18 cellular contexts compared by ENCODE assay signal in the genomic region with DNA sequence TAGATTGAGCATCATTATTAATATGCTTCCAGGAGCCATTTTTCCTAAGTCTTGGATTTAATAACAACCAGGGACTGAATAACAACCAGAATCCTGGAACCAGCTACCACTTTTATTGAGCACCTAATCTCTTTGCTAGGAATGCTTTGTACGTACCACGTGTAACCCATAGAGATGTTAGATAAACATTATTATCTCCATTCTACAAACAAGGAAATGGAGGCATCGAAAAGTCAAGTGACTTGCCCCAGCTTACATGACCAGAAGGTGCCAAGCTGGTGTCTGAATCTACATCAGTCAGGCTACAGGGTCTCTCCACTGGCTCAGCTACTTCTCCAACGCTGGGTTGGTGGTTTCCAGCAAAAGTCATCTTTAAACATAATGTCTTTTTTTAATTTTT.
A peak's percentile ranks its signal among the peaks of the same experiment; 100 is the strongest.
DNase-seq lines count a peak whose midpoint lies in the region; ATAC-seq and TF ChIP-seq lines count a peak whose summit lies in the region.
"Had no signal": no experiment of that assay in that cellular context is flagged by ENCODE, and none has a peak within 500 bp of the region (broad histone marks: within the 10 kb centered on the region; RNA-seq: fewer than 3 reads in every experiment).

No MANE protein-coding gene starts in this region.

- H3K36me3 Mint-ChIP-seq in activated T-helper 17 cell treated with anti-CD3 and anti-CD28 coated beads, Interleukin-2, amount 50 U/mL, for 72 hours (ENCODE audit: low read depth) = no peaks in the 10 kb centered on the region
- H3K36me3 Mint-ChIP-seq: CD4-positive, CD25-positive, alpha-beta regulatory T cell; CD8-positive, alpha-beta memory T cell had no signal

- no peak overlapping the region for H4K5ac ChIP-seq in IMR-90 (ENCODE audit: low read depth, low read length)

- in situ Hi-C loops in IMR-90 (cut with MboI; ENCODE audit: low sequenced_read_pairs) = no loop called here

- 0 out of 2 replicates have a peak, but pooled peaks cover under 1% of the 10 kb centered on the region for H3K9me1 ChIP-seq in IMR-90 (ENCODE audit: insufficient read depth, low read length)

- no peak overlapping the region for H3K4me3 Mint-ChIP-seq in activated T-helper 17 cell treated with anti-CD3 and anti-CD28 coated beads, Interleukin-2, amount 50 U/mL, for 72 hours
- H3K4me3 Mint-ChIP-seq: B cell; CD4-positive, CD25-positive, alpha-beta regulatory T cell; CD8-positive, alpha-beta memory T cell had no signal

- H3K9me3 ChIP-seq in IMR-90 (ENCODE audit: control insufficient read depth, insufficient read depth, low read length) (no peaks in the 10 kb centered on the region), stomach (peaks cover 0 to 5% (median 0%) of the 10 kb centered on the region in 4 donors)
- H3K9me3 ChIP-seq: HAP-1 had no signal

- dilution Hi-C loops in IMR-90 (cut with HindIII; ENCODE audit: low sequenced_read_pairs, unreplicated experiment) = no loop called here

- TF ChIP-seq POLR2A in IMR-90 (IDR thresholded peaks at IDR 0.05; ENCODE audit: low read depth, low read length) (no peak), stomach (IDR thresholded peaks at IDR 0.05) (no peak)

- no peaks in the 10 kb centered on the region for H3K9me3 Mint-ChIP-seq in activated T-helper 17 cell treated with anti-CD3 and anti-CD28 coated beads, Interleukin-2, amount 50 U/mL, for 72 hours

- no peak overlapping the region for H2BK5ac ChIP-seq in IMR-90 (ENCODE audit: low read depth, low read length, poor library complexity, severe bottlenecking)

- no peaks in the 10 kb centered on the region for H3K79me1 ChIP-seq in IMR-90 (ENCODE audit: low read depth in 1 of 2, low read length in 2 of 2)

- H3K27me3 ChIP-seq in IMR-90 (ENCODE audit: control insufficient read depth, insufficient read depth, low read length) = no peaks in the 10 kb centered on the region
- H3K27me3 ChIP-seq in stomach = no peaks in the 10 kb centered on the region
- H3K27me3 ChIP-seq: BLaER1 treated with 17β-estradiol and CSF1 and Interleukin-3, amounts not matched to agents 10 nM and 100 nM had no signal

- peak overlapping the region; percentile 43; the same call in 1 of the 2 replicates for H2BK20ac ChIP-seq in IMR-90 (ENCODE audit: low read depth, low read length)

- H3K36me3 ChIP-seq in IMR-90 (ENCODE audit: control insufficient read depth, insufficient read depth, low read length) (no peaks in the 10 kb centered on the region), stomach (no peaks in the 10 kb centered on the region)
- H3K36me3 ChIP-seq: HAP-1 had no signal

- no peak overlapping the region for H3K18ac ChIP-seq in IMR-90 (ENCODE audit: low read depth, low read length)

- DNase-seq in IMR-90 (no peak), NCI-H2029 treated with DMSO at 0.1 percent for 48 hours (lab: John Stamatoyannopoulos, UW) (peak; percentile 35), left colon (no peak), stomach (peak; percentile 33), HPDE6-E6E7 (ENCODE audit: extremely low spot score) (no peak)
- DNase-seq: CD4-positive, CD25-positive, alpha-beta regulatory T cell; CD8-positive, alpha-beta memory T cell; COR-L47; DMS 273 treated with DMSO at 0.1 percent for 48 hours; DMS79; GDM1; GM23248 had no signal

- H3K14ac ChIP-seq in IMR-90 (replicated peaks; ENCODE audit: low read depth, low read length) = 0 out of 2 replicates have a peak overlapping the region, but pooled peaks have one; percentile 35

- POLR2A ChIA-PET in IMR-90 (lab: Charles Lee; ENCODE audit: unreplicated experiment) = no interaction called here

- TF ChIP-seq RAD21 in IMR-90 (IDR thresholded peaks at IDR 0.05; ENCODE audit: low read length) = no peak

- H2AK5ac ChIP-seq in IMR-90 (ENCODE audit: low read depth, low read length) = no peak overlapping the region

- CTCF ChIA-PET in IMR-90 (lab: Yijun Ruan, JAX) = no interaction called here

- no peak overlapping the region for H3K23ac ChIP-seq in IMR-90 (ENCODE audit: low read depth, low read length)

- no peak overlapping the region for H3K56ac ChIP-seq in IMR-90 (ENCODE audit: extremely low read depth, insufficient read depth, low read length)

- peaks cover 9% of the 10 kb centered on the region for H3K4me1 Mint-ChIP-seq in activated T-helper 17 cell treated with anti-CD3 and anti-CD28 coated beads, Interleukin-2, amount 50 U/mL, for 72 hours
- H3K4me1 Mint-ChIP-seq: CD8-positive, alpha-beta memory T cell had no signal

- no peak overlapping the region for H3K27ac ChIP-seq in IMR-90 (ENCODE audit: insufficient read depth, low read length)
- H3K27ac ChIP-seq in stomach = no peak overlapping the region
- H3K27ac ChIP-seq: BLaER1 treated with 17β-estradiol and CSF1 and Interleukin-3, amounts not matched to agents 10 nM and 100 nM; GM23248 had no signal

- no CpG with 5 or more reads among the region's 4 CpGs for WGBS in IMR-90 (ENCODE audit: extremely low coverage in 2 of 2, insufficient read length in 1 of 2), 2 experiments
- WGBS in stomach, 5 donors = 40 to 65% (median 46%) methylated on average over 4 of the region's 4 CpGs

- H4K8ac ChIP-seq in IMR-90 (ENCODE audit: low read depth in 2 of 2, low read length in 2 of 2) = no peak overlapping the region

- H3K27me3 Mint-ChIP-seq in activated T-helper 17 cell treated with anti-CD3 and anti-CD28 coated beads, Interleukin-2, amount 50 U/mL, for 72 hours = no peaks in the 10 kb centered on the region
- H3K27me3 Mint-ChIP-seq: B cell had no signal

- peak overlapping the region; percentile 30; the same call in 1 of the 2 replicates for H2BK120ac ChIP-seq in IMR-90 (ENCODE audit: low read depth, low read length)

- H4K91ac ChIP-seq in IMR-90 (ENCODE audit: insufficient read depth, low read depth, low read length) = no peak overlapping the region

- BruUV-seq in IMR-90 (replicated peaks; lab: Mats Ljungman, UMichigan) = no TSS peak

- H3K4ac ChIP-seq in IMR-90 (ENCODE audit: low read depth, low read length) = no peak overlapping the region; the same call in 1 of the 2 replicates

- H2AK9ac ChIP-seq in IMR-90 (replicated peaks; ENCODE audit: low read depth, low read length, poor library complexity) = no peak overlapping the region

- TF ChIP-seq EP300 in stomach (IDR thresholded peaks at IDR 0.05) = no peak

- ATAC-seq in IMR-90 (ENCODE audit: low read depth) (no peak), left colon (peak; percentile 53), HG03175 (IDR thresholded peaks at IDR 0.05; ENCODE audit: unreplicated experiment) (no peak)
- ATAC-seq in activated T-helper 17 cell treated with anti-CD3 and anti-CD28 coated beads, Interleukin-2, amount 50 U/mL, for 72 hours (replicated peaks) = no peak
- ATAC-seq: HepG2 had no signal

- no peak overlapping the region for H2AFZ ChIP-seq in IMR-90 (replicated peaks; ENCODE audit: low read length, poor library complexity)
- H2AFZ ChIP-seq: GM23248 had no signal

- H3K4me2 ChIP-seq in IMR-90 (ENCODE audit: low read depth, low read length) = no peak overlapping the region
- H3K4me2 ChIP-seq: BLaER1 treated with 17β-estradiol and CSF1 and Interleukin-3, amounts not matched to agents 10 nM and 100 nM had no signal

- TF ChIP-seq CTCF in IMR-90 (conservative IDR thresholded peaks at IDR 0.05; ENCODE audit: low read depth, low read length) (no peak), stomach (IDR thresholded peaks at IDR 0.05) (no peak)

- H3K27ac Mint-ChIP-seq in activated T-helper 17 cell treated with anti-CD3 and anti-CD28 coated beads, Interleukin-2, amount 50 U/mL, for 72 hours = no peak overlapping the region
- H3K27ac Mint-ChIP-seq: B cell had no signal

- peaks cover 9% of the 10 kb centered on the region for H3K4me1 ChIP-seq in IMR-90 (ENCODE audit: control insufficient read depth, insufficient read depth, low read length)
- H3K4me1 ChIP-seq in stomach = peaks cover 0 to 4% (median 0%) of the 10 kb centered on the region in 4 donors
- H3K4me1 ChIP-seq: HAP-1 had no signal

- no peak overlapping the region for H3K9ac ChIP-seq in IMR-90 (ENCODE audit: low read depth, low read length)
- H3K9ac ChIP-seq: BLaER1 treated with 17β-estradiol and CSF1 and Interleukin-3, amounts not matched to agents 10 nM and 100 nM; GM23248 had no signal

- no peak overlapping the region for H3K4me3 ChIP-seq in IMR-90 (ENCODE audit: insufficient read depth, low read depth, low read length)
- H3K4me3 ChIP-seq in stomach = no peak overlapping the region
- H3K4me3 ChIP-seq: BLaER1 treated with 17β-estradiol and CSF1 and Interleukin-3, amounts not matched to agents 10 nM and 100 nM; GM23248; HAP-1 had no signal

- H4K20me1 ChIP-seq in IMR-90 (ENCODE audit: insufficient read depth, low read length) = no peaks in the 10 kb centered on the region
- H4K20me1 ChIP-seq: BLaER1 treated with 17β-estradiol and CSF1 and Interleukin-3, amounts not matched to agents 10 nM and 100 nM had no signal

- H2BK15ac ChIP-seq in IMR-90 (ENCODE audit: low read depth, low read length) = no peak overlapping the region

- intact Hi-C loops in IMR-90 (cut with micrococcal nuclease) = no loop called here
- intact Hi-C loops in left colon (cut with DNase I, micrococcal nuclease) = no loop called here
- intact Hi-C loops in stomach (cut with DNase I; ENCODE audit: low total_unique reads) = no loop called here

TF ChIP-seq in IMR-90, 13 proteins besides CTCF, POLR2A, EP300 and RAD21 (continues in another document):
- TF ChIP-seq FOS (IDR thresholded peaks at IDR 0.05; ENCODE audit: low read depth, low read length) (no peak), RCOR1 (IDR thresholded peaks at IDR 0.05; ENCODE audit: insufficient replicate concordance, low read length) (no peak), NFE2L2 (IDR thresholded peaks at IDR 0.05; ENCODE audit: low read depth, low read length) (no peak), CHD1 (IDR thresholded peaks at IDR 0.05; ENCODE audit: low read depth, low read length) (no peak), BHLHE40 (IDR thresholded peaks at IDR 0.05; ENCODE audit: low read depth, low read length) (no peak), CEBPB (IDR thresholded peaks at IDR 0.05; ENCODE audit: low read depth, low read length) (no peak), MAZ (IDR thresholded peaks at IDR 0.05; ENCODE audit: borderline replicate concordance, low read depth, low read length) (no peak)
- TF ChIP-seq, protein P1, sequence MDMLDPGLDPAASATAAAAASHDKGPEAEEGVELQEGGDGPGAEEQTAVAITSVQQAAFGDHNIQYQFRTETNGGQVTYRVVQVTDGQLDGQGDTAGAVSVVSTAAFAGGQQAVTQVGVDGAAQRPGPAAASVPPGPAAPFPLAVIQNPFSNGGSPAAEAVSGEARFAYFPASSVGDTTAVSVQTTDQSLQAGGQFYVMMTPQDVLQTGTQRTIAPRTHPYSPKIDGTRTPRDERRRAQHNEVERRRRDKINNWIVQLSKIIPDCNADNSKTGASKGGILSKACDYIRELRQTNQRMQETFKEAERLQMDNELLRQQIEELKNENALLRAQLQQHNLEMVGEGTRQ (IDR thresholded peaks at IDR 0.05; ENCODE audit: low read depth, low read length) = no peak

Comparison
In these comparisons a context has a peak if more than half of its experiments do, and no peak if none do; other contexts are left out.
1. DNase-seq: peak in NCI-H2029 treated with DMSO at 0.1 percent for 48 hours (single experiment) and stomach (single experiment); none in IMR-90 (single experiment), left colon (0 of 2) and HPDE6-E6E7 (single experiment).